ENCODE assay signal across 1 cellular context in genomic region chr1:68320349-68320748, GRCh38.
TF ChIP-seq lines count a peak whose summit lies in the region.

No MANE protein-coding gene starts in this region.

TF ChIP-seq in GM23338, 12 proteins besides CTCF, POLR2A, EP300 and RAD21:
- TF ChIP-seq ZNF114 (CRISPR knock-in tag; IDR thresholded peaks at IDR 0.05) (no peak), STAT1 (IDR thresholded peaks at IDR 0.05; ENCODE audit: unreplicated experiment) (no peak), NANOG (IDR thresholded peaks at IDR 0.05; ENCODE audit: borderline replicate concordance) (no peak), ETS1 (IDR thresholded peaks at IDR 0.05) (no peak), POLR2AphosphoS5 (IDR thresholded peaks at IDR 0.05; ENCODE audit: low read depth) (no peak), JUNB (IDR thresholded peaks at IDR 0.05; ENCODE audit: unreplicated experiment) (no peak), ZNF462 (CRISPR knock-in tag; IDR thresholded peaks at IDR 0.05) (no peak), REST (IDR thresholded peaks at IDR 0.05; ENCODE audit: unreplicated experiment) (no peak), EZH2 (IDR thresholded peaks at IDR 0.05; ENCODE audit: low read depth, unreplicated experiment) (no peak), EZH2phosphoT487 (IDR thresholded peaks at IDR 0.05; ENCODE audit: unreplicated experiment) (no peak), CREB1 (CRISPR knock-in tag; IDR thresholded peaks at IDR 0.05; ENCODE audit: low read depth) (no peak), ZNF331 (CRISPR knock-in tag; IDR thresholded peaks at IDR 0.05; ENCODE audit: low read depth) (no peak)
